Comparison of ENCODE assay signal across 8 cellular contexts in genomic region chr5:61275841-61276240, GRCh38. TPM values are rescaled to one million over a fixed set of nuclear protein-coding genes. Genes with fewer than 3 reads are reported as not detected.
DNase-seq lines count a peak whose midpoint lies in the region; ATAC-seq and TF ChIP-seq lines count a peak whose summit lies in the region.

No MANE protein-coding gene starts in this region.

- H3K79me2 ChIP-seq in OCI-LY3 (ENCODE audit: low read length), result no peaks in the 10 kb centered on the region

- ATAC-seq in natural killer cell treated with Interleukin-12 subunit alpha and Interleukin-12 subunit beta and Interleukin-15 and Interleukin-18, amount 100 ng/mL, for 72 hours, result peak; percentile 64 to 79
- ATAC-seq in omental fat pad (ENCODE audit: low FRiP score) (no peak), GM19397 (IDR thresholded peaks at IDR 0.05; ENCODE audit: unreplicated experiment) (no peak), GM19463 (IDR thresholded peaks at IDR 0.05; ENCODE audit: unreplicated experiment) (no peak)

- H3K27ac Mint-ChIP-seq in dendritic cell treated with granulocyte-macrophage colony-stimulating factor and Interleukin-4, amounts not matched to agents 40 ng/mL and 50 ng/mL, for 4 days, result no peak overlapping the region
- H3K27ac Mint-ChIP-seq in natural killer cell treated with Interleukin-12 subunit alpha and Interleukin-12 subunit beta and Interleukin-15 and Interleukin-18, amount 100 ng/mL, for 72 hours, result peak overlapping the region in 1 of 2 donors; percentile 37

- intact Hi-C loops in dendritic cell treated with granulocyte-macrophage colony-stimulating factor and Interleukin-4, amounts not matched to agents 40 ng/mL and 50 ng/mL, for 4 days (cut with micrococcal nuclease), result loop anchor here (2.0 to 10.0 kb wide), 5 partner anchors 41 to 133 kb away; partner anchors contain the start of gene SMIM15

- DNase-seq in CD1c-positive myeloid dendritic cell (ENCODE audit: extremely low spot score) (peak; percentile 95), omental fat pad (ENCODE audit: low spot score) (no peak), inferior parietal cortex (ENCODE audit: extremely low spot score) (no peak)
- peak; percentile 72 for DNase-seq in natural killer cell treated with Interleukin-12 subunit alpha and Interleukin-12 subunit beta and Interleukin-15 and Interleukin-18, amount 100 ng/mL, for 72 hours (ENCODE audit: low spot score)

- no peaks in the 10 kb centered on the region for H3K36me3 ChIP-seq in OCI-LY3 (replicated peaks; ENCODE audit: low read depth, low read length)

- peak overlapping the region; percentile 64; the same call in 1 of the 2 replicates for H2AFZ ChIP-seq in OCI-LY3 (ENCODE audit: low read depth, low read length)

- no peak overlapping the region for H3K4me3 ChIP-seq in OCI-LY3 (ENCODE audit: low read length)

- TF ChIP-seq CTCF in OCI-LY3 (IDR thresholded peaks at IDR 0.05; ENCODE audit: low read depth, low read length), result no peak
- TF ChIP-seq CTCF in omental fat pad (IDR thresholded peaks at IDR 0.05), result no peak

- H3K4me1 Mint-ChIP-seq in dendritic cell treated with granulocyte-macrophage colony-stimulating factor and Interleukin-4, amounts not matched to agents 40 ng/mL and 50 ng/mL, for 4 days (ENCODE audit: low read depth), result peaks cover 41% of the 10 kb centered on the region
- H3K4me1 Mint-ChIP-seq in natural killer cell treated with Interleukin-12 subunit alpha and Interleukin-12 subunit beta and Interleukin-15 and Interleukin-18, amount 100 ng/mL, for 72 hours (ENCODE audit: low read depth in 2 of 2), result peaks cover 17 to 20% of the 10 kb centered on the region in 2 donors

- no peak overlapping the region for H3K27ac ChIP-seq in OCI-LY3 (ENCODE audit: low read length)

- H3K4me3 Mint-ChIP-seq in dendritic cell treated with granulocyte-macrophage colony-stimulating factor and Interleukin-4, amounts not matched to agents 40 ng/mL and 50 ng/mL, for 4 days, result peak overlapping the region; percentile 1
- peak overlapping the region; percentile 70 for H3K4me3 Mint-ChIP-seq in natural killer cell treated with Interleukin-12 subunit alpha and Interleukin-12 subunit beta and Interleukin-15 and Interleukin-18, amount 100 ng/mL, for 72 hours

- H3K27me3 Mint-ChIP-seq in dendritic cell treated with granulocyte-macrophage colony-stimulating factor and Interleukin-4, amounts not matched to agents 40 ng/mL and 50 ng/mL, for 4 days, result no peaks in the 10 kb centered on the region
- H3K27me3 Mint-ChIP-seq in natural killer cell treated with Interleukin-12 subunit alpha and Interleukin-12 subunit beta and Interleukin-15 and Interleukin-18, amount 100 ng/mL, for 72 hours, result peaks cover 0 to 3% of the 10 kb centered on the region in 2 donors

- no peaks in the 10 kb centered on the region for H3K27me3 ChIP-seq in OCI-LY3 (ENCODE audit: low read depth, low read length)

- H3K9ac ChIP-seq in OCI-LY3 (ENCODE audit: low read length), result no peak overlapping the region

- no peaks in the 10 kb centered on the region for H3K36me3 Mint-ChIP-seq in dendritic cell treated with granulocyte-macrophage colony-stimulating factor and Interleukin-4, amounts not matched to agents 40 ng/mL and 50 ng/mL, for 4 days (ENCODE audit: low read depth)
- no peaks in the 10 kb centered on the region for H3K36me3 Mint-ChIP-seq in natural killer cell treated with Interleukin-12 subunit alpha and Interleukin-12 subunit beta and Interleukin-15 and Interleukin-18, amount 100 ng/mL, for 72 hours

- H3K9me3 Mint-ChIP-seq in dendritic cell treated with granulocyte-macrophage colony-stimulating factor and Interleukin-4, amounts not matched to agents 40 ng/mL and 50 ng/mL, for 4 days, result no peaks in the 10 kb centered on the region
- H3K9me3 Mint-ChIP-seq in natural killer cell treated with Interleukin-12 subunit alpha and Interleukin-12 subunit beta and Interleukin-15 and Interleukin-18, amount 100 ng/mL, for 72 hours, result no peaks in the 10 kb centered on the region

- H3K4me1 ChIP-seq in OCI-LY3 (ENCODE audit: low read length), result peaks cover 45% of the 10 kb centered on the region

- H4K20me1 ChIP-seq in OCI-LY3 (ENCODE audit: insufficient read depth, low read length), result no peaks in the 10 kb centered on the region

- no peaks in the 10 kb centered on the region for H3K9me3 ChIP-seq in OCI-LY3 (ENCODE audit: insufficient read depth, low read length)

- peak overlapping the region; percentile 55 for H3K4me2 ChIP-seq in OCI-LY3 (ENCODE audit: low read length)

RNA-seq across cellular contexts. Expression of gene ZSWIM6, which starts 56.2 kb away (rescaled TPM):
- total RNA-seq in natural killer cell treated with Interleukin-12 subunit alpha and Interleukin-12 subunit beta and Interleukin-15 and Interleukin-18, amount 100 ng/mL, for 72 hours, result 1 to 10 TPM; 7.8 to 9.8 TPM
- 10 to 100 TPM in 3 of 4 donors, 1 to 10 TPM in 1; 9.7 to 31.1 (median 18.6) TPM for total RNA-seq in omental fat pad

Comparison
In these comparisons a context has a peak if more than half of its experiments do, and no peak if none do; other contexts are left out.
1. DNase-seq: peak in CD1c-positive myeloid dendritic cell (single experiment) and natural killer cell treated with Interleukin-12 subunit alpha and Interleukin-12 subunit beta and Interleukin-15 and Interleukin-18, amount 100 ng/mL, for 72 hours (single experiment); none in omental fat pad (single experiment) and inferior parietal cortex (single experiment).
2. ATAC-seq: peak in natural killer cell treated with Interleukin-12 subunit alpha and Interleukin-12 subunit beta and Interleukin-15 and Interleukin-18, amount 100 ng/mL, for 72 hours (2 of 2); none in omental fat pad (single experiment), GM19397 (single experiment) and GM19463 (single experiment).